Comparison of ENCODE assay signal across 8 cellular contexts in genomic region chr1:115976062-115976899, GRCh38. TPM values are rescaled to one million over a fixed set of nuclear protein-coding genes. Genes with fewer than 3 reads are reported as not detected.
A peak's percentile ranks its signal among the peaks of the same experiment; 100 is the strongest.
DNase-seq lines count a peak whose midpoint lies in the region; ATAC-seq and TF ChIP-seq lines count a peak whose summit lies in the region.

Gene SLC22A15 (plus strand): TSS chr1:115976513. CDS start chr1:115976628, 115 bp downstream.

- no peaks in the 10 kb centered on the region for H3K9me3 Mint-ChIP-seq in T-cell

- H3K27ac Mint-ChIP-seq in T-cell = peak within 1 kb of the TSS; percentile 34 to 52

- WGBS in sigmoid colon, 2 donors = 1% methylated on average over 87 of the region's 87 CpGs

- H3K4me3 Mint-ChIP-seq in T-cell = peak within 1 kb of the TSS; percentile 85 to 87 (median 86)

- H3K4me1 Mint-ChIP-seq in T-cell = peaks cover 5 to 11% (median 9%) of the 10 kb centered on the region in 3 donors

- no peaks in the 10 kb centered on the region for H3K36me3 Mint-ChIP-seq in T-cell

- H3K9me3 ChIP-seq in breast epithelium (no peaks in the 10 kb centered on the region), iPS-18a (ENCODE audit: control insufficient read depth, low read depth, low read length) (no peaks in the 10 kb centered on the region), sigmoid colon (no peaks in the 10 kb centered on the region)

- ATAC-seq in GM21447 (IDR thresholded peaks at IDR 0.05; ENCODE audit: unreplicated experiment) = peak; percentile 93
- ATAC-seq in T-cell (replicated peaks in 1 of 4) = peak; percentile 68 to 74 (median 70)

- H3K36me3 ChIP-seq in breast epithelium (no peaks in the 10 kb centered on the region), iPS-18a (ENCODE audit: control insufficient read depth, low read depth, low read length) (no peaks in the 10 kb centered on the region), sigmoid colon (no peaks in the 10 kb centered on the region)

- H3K27ac ChIP-seq in breast epithelium = peak within 1 kb of the TSS; percentile 73 to 77
- peak within 1 kb of the TSS; percentile 22 for H3K27ac ChIP-seq in iPS-18a (ENCODE audit: low read length)
- peak within 1 kb of the TSS; percentile 57 to 62 (median 62) for H3K27ac ChIP-seq in sigmoid colon

- no peak for TF ChIP-seq EP300 in sigmoid colon (IDR thresholded peaks at IDR 0.05)

- TF ChIP-seq POLR2A in breast epithelium (IDR thresholded peaks at IDR 0.05) = no peak
- TF ChIP-seq POLR2A in sigmoid colon (IDR thresholded peaks at IDR 0.05) = no peak

- intact Hi-C loops in breast epithelium (cut with DNase I; ENCODE audit: low total_unique reads) (no loop called here), sigmoid colon (cut with DNase I) (no loop called here)

- H3K4me3 ChIP-seq in breast epithelium (peak within 1 kb of the TSS; percentile 67 to 86 (median 74)), iPS-18a (ENCODE audit: low read length) (peak within 1 kb of the TSS; percentile 86), sigmoid colon (peak within 1 kb of the TSS; percentile 31 to 61 (median 54))

- CTCF ChIA-PET in T-cell (lab: Charles Lee) = no interaction called here

- peak within 1 kb of the TSS; percentile 67 for H3K9ac ChIP-seq in iPS-18a (ENCODE audit: low read length)

- H3K4me1 ChIP-seq in breast epithelium (peaks cover 0 to 8% of the 10 kb centered on the region in 2 donors), iPS-18a (ENCODE audit: control insufficient read depth, low read depth, low read length) (peaks cover 9% of the 10 kb centered on the region), sigmoid colon (peaks cover 0 to 11% (median 5%) of the 10 kb centered on the region in 4 donors)

- peaks cover 41 to 44% of the 10 kb centered on the region in 2 donors for H3K27me3 Mint-ChIP-seq in T-cell

- POLR2A ChIA-PET in T-cell (lab: Charles Lee) = no interaction called here

- H3K27me3 ChIP-seq in breast epithelium (no peaks in the 10 kb centered on the region), iPS-18a (ENCODE audit: control insufficient read depth, insufficient read depth, low read length) (peaks cover 7% of the 10 kb centered on the region), sigmoid colon (peaks cover 4 to 17% (median 11%) of the 10 kb centered on the region in 3 donors)

- TF ChIP-seq CTCF in breast epithelium (IDR thresholded peaks at IDR 0.05) = no peak
- no peak for TF ChIP-seq CTCF in sigmoid colon (IDR thresholded peaks at IDR 0.05)

- DNase-seq in GDM1 (lab: John Stamatoyannopoulos, UW) = peak; percentile 43
- peak; percentile 9 for DNase-seq in HT-29 (ENCODE audit: low spot score)
- DNase-seq in T-cell = peak in 27 of 34 experiments; percentile 1 to 61 (median 17)
- peak in 1 of 2 donors; percentile 18 for DNase-seq in breast epithelium (ENCODE audit: low spot score in 2 of 2)
- DNase-seq in sigmoid colon = peak; percentile 74
- DNase-seq in NCI-H1048 (lab: John Stamatoyannopoulos, UW) = no peak

RNA-seq across cellular contexts. Expression of gene SLC22A15, which starts in this region (rescaled TPM):
- total RNA-seq in HT-29 (2014; rRNA removed; shearing (Covaris generic)) = 0.08 TPM in 1 of 2 replicates, not detected in the other
- total RNA-seq in T-cell (1 to 10 TPM in 1 of 5 donors, under 1 TPM in 4; 0.41 to 1.3 (median 0.73) TPM), breast epithelium (10 to 100 TPM in 1 of 3 donors, 1 to 10 TPM in 2; 5.6 to 10.1 (median 7.8) TPM), sigmoid colon (1 to 10 TPM; 1.2 to 3.3 (median 2.8) TPM)
- polyA plus RNA-seq in sigmoid colon = 1 to 10 TPM in 1 of 3 donors, under 1 TPM in 1, not detected in 1; 0.99 to 1.2 TPM

Comparison
In these comparisons a context has a peak if more than half of its experiments do, and no peak if none do; other contexts are left out.
1. Peak in DNase-seq in HT-29; RNA of the gene not detected or under 1 TPM.
2. H3K27ac ChIP-seq: peak in every context shown above with its lines; median percentile 75 in breast epithelium; 62 in sigmoid colon; 22 in iPS-18a.